18 cellular contexts compared by ENCODE assay signal in the genomic region with DNA sequence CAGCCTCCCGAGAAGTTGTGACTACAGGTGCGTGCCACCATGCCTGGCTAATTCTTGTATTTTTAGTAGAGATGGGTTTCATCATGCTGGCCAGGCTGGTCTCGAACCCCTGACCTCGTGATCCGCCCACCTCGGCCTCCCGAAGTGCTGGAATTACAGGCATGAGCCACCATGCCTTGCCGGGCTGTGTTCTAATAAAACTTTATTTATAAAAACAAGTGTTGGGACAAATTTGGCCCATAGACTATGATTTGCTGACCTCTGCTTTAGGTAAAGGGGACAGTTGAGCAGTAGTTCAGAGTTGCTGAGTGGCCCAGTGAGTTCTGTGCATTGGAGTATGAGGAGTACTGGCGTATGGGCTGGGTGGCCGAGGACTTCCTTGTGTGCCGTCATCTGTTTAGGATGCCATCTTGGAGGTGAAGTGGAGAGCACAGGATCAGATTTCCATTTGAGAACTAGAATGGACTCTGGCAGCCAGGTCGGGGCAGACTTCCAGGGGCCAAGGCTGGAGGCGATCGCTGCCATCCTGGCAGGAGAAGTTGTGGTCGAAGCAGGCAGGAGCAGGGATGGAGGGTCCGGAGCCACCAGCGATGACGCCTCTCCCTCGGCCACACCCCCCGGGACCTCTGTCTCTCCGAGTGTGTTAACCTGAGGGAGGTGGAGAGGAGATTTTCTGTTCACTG. TPM values are rescaled to one million over a fixed set of nuclear protein-coding genes. Genes with fewer than 3 reads are reported as not detected.
DNase-seq lines count a peak whose midpoint lies in the region; FAIRE-seq and TF ChIP-seq lines count a peak whose summit lies in the region.
"Had no signal": no experiment of that assay in that cellular context is flagged by ENCODE, and none has a peak within 500 bp of the region (broad histone marks: within the 10 kb centered on the region; RNA-seq: fewer than 3 reads in every experiment).

No MANE protein-coding gene starts in this region.

- H3K4ac ChIP-seq in H9 (ENCODE audit: low read depth, low read length) = no peak overlapping the region

- H4K91ac ChIP-seq in H9 (ENCODE audit: insufficient read length, low read depth, low read length) = no peak overlapping the region

- H3K4me3 ChIP-seq in H7 (ENCODE audit: insufficient read depth, low read depth, low read length) (no peak overlapping the region), bronchial epithelial cell (ENCODE audit: low read depth, low read length) (no peak overlapping the region), neural progenitor cell (no peak overlapping the region), dorsolateral prefrontal cortex (no peak overlapping the region)
- H3K4me3 ChIP-seq: SJSA1 had no signal

- H3K9me3 ChIP-seq in H9 (ENCODE audit: control insufficient read depth, low read depth, low read length) (no peaks in the 10 kb centered on the region), neural progenitor cell (ENCODE audit: low read depth) (no peaks in the 10 kb centered on the region)
- H3K9me3 ChIP-seq: SJSA1 had no signal

- peaks cover 44 to 82% (median 80%) of the 10 kb centered on the region in 3 experiments for H3K36me3 Mint-ChIP-seq in H9 (ENCODE audit: insufficient read depth in 1 of 3, low read depth in 3 of 3)
- peaks cover 23% of the 10 kb centered on the region for H3K36me3 Mint-ChIP-seq in neural progenitor cell

- no peak overlapping the region for H2BK12ac ChIP-seq in H9 (ENCODE audit: insufficient read length, low read depth, low read length)

- H2BK20ac ChIP-seq in H9 (ENCODE audit: low read depth, low read length, poor library complexity, severe bottlenecking) = no peak overlapping the region

- no peak overlapping the region for H3K4me2 ChIP-seq in H9 (ENCODE audit: insufficient read depth, insufficient read length, low read length)
- no peak overlapping the region for H3K4me2 ChIP-seq in neural progenitor cell

- no peaks in the 10 kb centered on the region for H3K23me2 ChIP-seq in H9 (ENCODE audit: insufficient read length, low read depth, low read length, poor library complexity, severe bottlenecking)

- H3K23ac ChIP-seq in H9 (ENCODE audit: insufficient read length, low read depth, low read length) = no peak overlapping the region

- H3K27me3 ChIP-seq in H7 (ENCODE audit: control insufficient read depth, insufficient read depth, low read length) (no peaks in the 10 kb centered on the region), H9 (ENCODE audit: insufficient read depth, low read length) (no peaks in the 10 kb centered on the region), bronchial epithelial cell (ENCODE audit: control insufficient read depth, insufficient read depth, low read length) (no peaks in the 10 kb centered on the region), neural progenitor cell (no peaks in the 10 kb centered on the region), dorsolateral prefrontal cortex (peaks cover 0 to 3% (median 0%) of the 10 kb centered on the region in 45 donors)
- H3K27me3 ChIP-seq: SJSA1 had no signal

- H4K5ac ChIP-seq in H9 (ENCODE audit: insufficient read length, low read depth, low read length) = no peak overlapping the region

- FAIRE-seq in bronchial epithelial cell (lab: Jason Lieb, UNC) = peak; percentile 36
- FAIRE-seq: D721Med, H54 had no signal

- H3K79me2 ChIP-seq in H9 (ENCODE audit: insufficient read depth, low read length) (no peaks in the 10 kb centered on the region), neural progenitor cell (ENCODE audit: low read depth) (no peaks in the 10 kb centered on the region)

- no peak overlapping the region for H3K4me3 Mint-ChIP-seq in H9
- no peak overlapping the region for H3K4me3 Mint-ChIP-seq in neural progenitor cell

- intact Hi-C loops in dorsolateral prefrontal cortex (cut with DNase I) = no loop called here

- H4K8ac ChIP-seq in H9 (replicated peaks; ENCODE audit: insufficient read length, low read depth, low read length) = no peak overlapping the region

- no peak overlapping the region for H3T11ph ChIP-seq in H9 (ENCODE audit: low read length)

- no peak overlapping the region for H2AK5ac ChIP-seq in H9 (ENCODE audit: insufficient read length, low read length)

- no peaks in the 10 kb centered on the region for H3K79me1 ChIP-seq in H9 (ENCODE audit: insufficient read depth, low read depth, low read length, poor library complexity, severe bottlenecking)

- no peak overlapping the region for H3K18ac ChIP-seq in H9 (ENCODE audit: insufficient read length, low read depth, low read length)

- DNase-seq in H7 (peak; percentile 43), H9 (no peak), bronchial epithelial cell (ENCODE audit: low read depth) (no peak), neural progenitor cell (ENCODE audit: low spot score) (no peak), NCI-H1930 (lab: John Stamatoyannopoulos, UW) (no peak), NCI-H526 (lab: John Stamatoyannopoulos, UW) (no peak), dorsolateral prefrontal cortex (no peak)
- DNase-seq: ACHN, C1 segment of cervical spinal cord, DMS79 treated with DMSO at 0.1 percent for 48 hours, NCI-H1417 treated with DMSO at 0.1 percent for 48 hours, NCI-H187 treated with DMSO at 0.1 percent for 48 hours, NCI-H2227 treated with DMSO at 0.1 percent for 48 hours, NCI-H510A treated with DMSO at 0.1 percent for 48 hours, NCI-H82 had no signal

- H3K9me3 Mint-ChIP-seq in H9 (no peaks in the 10 kb centered on the region), neural progenitor cell (peaks cover 4% of the 10 kb centered on the region)

- no peaks in the 10 kb centered on the region; the same call in 1 of the 2 replicates for H3K27me3 Mint-ChIP-seq in H9 (ENCODE audit: low read depth)
- peaks cover 15% of the 10 kb centered on the region for H3K27me3 Mint-ChIP-seq in neural progenitor cell (ENCODE audit: insufficient read depth, low read depth)

- no peak overlapping the region for H2BK120ac ChIP-seq in H9 (ENCODE audit: low read depth, low read length, poor library complexity, severe bottlenecking)

- H3K9ac ChIP-seq in H9 (ENCODE audit: extremely low read depth, insufficient read length, low read length) (no peak overlapping the region), neural progenitor cell (no peak overlapping the region)

- H3F3A ChIP-seq in neural progenitor cell (ENCODE audit: low read depth) = peaks cover 3% of the 10 kb centered on the region

- no peak overlapping the region for H2BK5ac ChIP-seq in H9 (ENCODE audit: insufficient read length, low read length)

- TF ChIP-seq CTCF in H9 (conservative IDR thresholded peaks at IDR 0.05) (no peak), bronchial epithelial cell (IDR thresholded peaks at IDR 0.05; ENCODE audit: insufficient read depth, low read length, severe bottlenecking) (no peak), neural progenitor cell (IDR thresholded peaks at IDR 0.05) (no peak), dorsolateral prefrontal cortex (IDR thresholded peaks at IDR 0.05 in 54 of 56, conservative IDR thresholded peaks at IDR 0.05 in 2 of 56; ENCODE audit: low read depth in 1 of 56, partially characterized antibody in 56 of 56) (no peak)

- H3K36me3 ChIP-seq in H7 (replicated peaks; ENCODE audit: control insufficient read depth, insufficient read depth, low read length) = peaks cover 51% of the 10 kb centered on the region
- peaks cover 4% of the 10 kb centered on the region for H3K36me3 ChIP-seq in bronchial epithelial cell (ENCODE audit: control insufficient read depth, insufficient read depth, low read length)
- H3K36me3 ChIP-seq in neural progenitor cell = no peaks in the 10 kb centered on the region

- H3K27ac Mint-ChIP-seq in H9 (peak overlapping the region in 2 of 3 experiments; percentile 52 to 65; a peak in 4 of 7 replicates), neural progenitor cell (peak overlapping the region; percentile 70)

- H3K27ac ChIP-seq in H9 (ENCODE audit: insufficient read length, low read depth, low read length) = no peak overlapping the region
- H3K27ac ChIP-seq in neural progenitor cell = no peak overlapping the region
- no peak overlapping the region for H3K27ac ChIP-seq in dorsolateral prefrontal cortex
- H3K27ac ChIP-seq: SJSA1 had no signal

- H3K4me1 ChIP-seq in H9 (ENCODE audit: insufficient read depth, low read length) (no peaks in the 10 kb centered on the region), neural progenitor cell (no peaks in the 10 kb centered on the region)

- no peak overlapping the region for H2BK15ac ChIP-seq in H9 (ENCODE audit: low read depth, low read length)

- H3K56ac ChIP-seq in H9 (ENCODE audit: insufficient read length, low read depth, low read length) = no peak overlapping the region

- no CpG with 5 or more reads among the region's 21 CpGs for WGBS in H9 (ENCODE audit: extremely low coverage, insufficient read length, low lambda C conversion rate)

- no peak overlapping the region for H3K14ac ChIP-seq in H9 (ENCODE audit: insufficient read depth, low read length)

- H2AFZ ChIP-seq in H9 (ENCODE audit: low read length) (no peak overlapping the region), neural progenitor cell (replicated peaks) (no peak overlapping the region)

- H4K20me1 ChIP-seq in H9 (ENCODE audit: control insufficient read depth, insufficient read depth, insufficient read length) = no peaks in the 10 kb centered on the region
- H4K20me1 ChIP-seq in neural progenitor cell (ENCODE audit: low read depth) = no peaks in the 10 kb centered on the region

- H3K4me1 Mint-ChIP-seq in H9 (peaks cover 0 to 1% of the 10 kb centered on the region in 2 experiments; a peak in 2 of 4 replicates), neural progenitor cell (peaks cover 18% of the 10 kb centered on the region)

RNA-seq across cellular contexts. Expression of gene FBLN1, which starts 43.8 kb away (rescaled TPM):
- total RNA-seq in H7 (2014; rRNA removed; shearing (Covaris generic)) = 126 and 132 TPM in 2 replicates
- total RNA-seq in H9 (2021) = 137 and 140 TPM in 2 replicates
- total RNA-seq in bronchial epithelial cell = 18.2 and 25.2 TPM in 2 replicates
- 84.3 and 163 TPM in 2 replicates for total RNA-seq in neural progenitor cell (ENCODE audit: low replicate concordance)
- 10 to 100 TPM; 11.8 to 74.6 (median 26.0) TPM for total RNA-seq in dorsolateral prefrontal cortex
